ENCODE assay signal across 9 cellular contexts in genomic region chr3:107432646-107433045, GRCh38. TPM values are rescaled to one million over a fixed set of nuclear protein-coding genes. Genes with fewer than 3 reads are reported as not detected.
A peak's percentile ranks its signal among the peaks of the same experiment; 100 is the strongest.
DNase-seq lines count a peak whose midpoint lies in the region; ATAC-seq and TF ChIP-seq lines count a peak whose summit lies in the region.
"Had no signal": no experiment of that assay in that cellular context is flagged by ENCODE, and none has a peak within 500 bp of the region (broad histone marks: within the 10 kb centered on the region; RNA-seq: fewer than 3 reads in every experiment).

No MANE protein-coding gene starts in this region.

- TF ChIP-seq POLR2A in HCT116 (IDR thresholded peaks at IDR 0.05; ENCODE audit: borderline replicate concordance, extremely low read depth, insufficient read depth, insufficient read length): no peak

- no peaks in the 10 kb centered on the region for H4K20me1 ChIP-seq in HCT116 (ENCODE audit: insufficient read depth)

- H3K4me3 ChIP-seq in HCT116 (replicated peaks in 1 of 2; ENCODE audit: low read depth in 1 of 2, low read length in 2 of 2): no peak overlapping the region
- peak overlapping the region; percentile 90 for H3K4me3 ChIP-seq in adipocyte (ENCODE audit: low read length)

- no peaks in the 10 kb centered on the region for H3K9me2 ChIP-seq in HCT116 (ENCODE audit: insufficient read depth)

- ATAC-seq in HCT116: no peak
- ATAC-seq in memory B cell (ENCODE audit: low read depth): no peak

- no peak overlapping the region for H2AFZ ChIP-seq in HCT116 (ENCODE audit: low read depth, low read length, poor library complexity, severe bottlenecking)

- CTCF ChIA-PET in HCT116 (lab: Charles Lee): no interaction called here

- no peaks in the 10 kb centered on the region for H3K9me3 Mint-ChIP-seq in memory B cell

- TF ChIP-seq RAD21 in HCT116 (IDR thresholded peaks at IDR 0.05; ENCODE audit: low read depth): no peak

- BruUV-seq in HCT116 (replicated peaks; lab: Mats Ljungman, UMichigan): no TSS peak

- H3K27me3 Mint-ChIP-seq in memory B cell: no peaks in the 10 kb centered on the region

- POLR2A ChIA-PET in HCT116 (lab: Charles Lee): no interaction called here

- RAD21 ChIA-PET in HCT116 (lab: Charles Lee; ENCODE audit: low non-redundant PET in 1 of 2, low total read pairs in 2 of 2, uncharacterized antibody in 2 of 2, unreplicated experiment in 2 of 2): no interaction called here

- no peak overlapping the region for H3K27ac ChIP-seq in HCT116 (ENCODE audit: low read depth, low read length)

- intact Hi-C loops in HCT116 (cut with micrococcal nuclease): loop anchor here (5.0 kb wide), 2 partner anchors 90 to 160 kb away; partner anchors contain the start of gene BBX

- H3K9ac ChIP-seq in HCT116 (ENCODE audit: low read length): no peak overlapping the region
- H3K9ac ChIP-seq in adipocyte (ENCODE audit: low read length): no peak overlapping the region

- peaks cover 5 to 33% of the 10 kb centered on the region in 2 experiments; a peak in 3 of 4 replicates for H3K4me1 ChIP-seq in HCT116 (ENCODE audit: control insufficient read depth in 1 of 2, insufficient read depth in 2 of 2, low read length in 2 of 2)
- H3K4me1 ChIP-seq in adipocyte (ENCODE audit: control insufficient read depth, insufficient read depth, low read length): peaks cover 20% of the 10 kb centered on the region

- no peaks in the 10 kb centered on the region for H3K36me3 ChIP-seq in HCT116 (ENCODE audit: control insufficient read depth in 1 of 2, insufficient read depth in 2 of 2, low read length in 2 of 2)
- no peaks in the 10 kb centered on the region for H3K36me3 ChIP-seq in adipocyte (ENCODE audit: control insufficient read depth, insufficient read depth, low read length, severe bottlenecking)

- peaks cover 17% of the 10 kb centered on the region for H3K4me1 Mint-ChIP-seq in memory B cell

- DNase-seq in A172 (ENCODE audit: low spot score) (peak; percentile 22), HCT116 (ENCODE audit: low read depth, low spot score) (no peak), adipocyte (ENCODE audit: low read depth) (no peak), memory B cell (ENCODE audit: low spot score in 2 of 2) (no peak), SKM-1 (lab: John Stamatoyannopoulos, UW; ENCODE audit: unreplicated experiment) (no peak), NK-92 (lab: John Stamatoyannopoulos, UW; ENCODE audit: unreplicated experiment) (no peak)
- no peak for DNase-seq in stimulated activated CD4-positive, alpha-beta T cell treated with anti-CD3 and anti-CD28 coated beads, Interleukin-2, amount 100 ng/mL, for 24 hours
- no peak for DNase-seq in stimulated activated CD4-positive, alpha-beta T cell treated with anti-CD3 and anti-CD28 coated beads, Interleukin-15, amount 100 ng/mL, for 24 hours

- H3K36me3 Mint-ChIP-seq in memory B cell: no peaks in the 10 kb centered on the region

- no peak overlapping the region for H3K27ac Mint-ChIP-seq in memory B cell

- H3K27me3 ChIP-seq in HCT116 (ENCODE audit: insufficient read depth, low read length) (no peaks in the 10 kb centered on the region), adipocyte (replicated peaks; ENCODE audit: control insufficient read depth, insufficient read depth, low read length) (peaks cover 10% of the 10 kb centered on the region)

- H3K79me2 ChIP-seq in HCT116 (ENCODE audit: insufficient read depth, low read length): no peaks in the 10 kb centered on the region

- H3K4me2 ChIP-seq in HCT116 (ENCODE audit: low read length): peak overlapping the region; percentile 73

- no peak for TF ChIP-seq CTCF in HCT116 (IDR thresholded peaks at IDR 0.05 in 2 of 3, conservative IDR thresholded peaks at IDR 0.05 in 1 of 3; ENCODE audit: borderline replicate concordance in 1 of 3, insufficient read depth in 1 of 3, low read depth in 2 of 3, low read length in 2 of 3)

- H3K4me3 Mint-ChIP-seq in memory B cell: peak overlapping the region; percentile 96

- no peaks in the 10 kb centered on the region for H3K9me3 ChIP-seq in HCT116 (ENCODE audit: control insufficient read depth in 1 of 2, insufficient read depth in 1 of 2, low read depth in 1 of 2, low read length in 2 of 2)
- no peaks in the 10 kb centered on the region for H3K9me3 ChIP-seq in adipocyte (ENCODE audit: control insufficient read depth, low read length)

TF ChIP-seq in HCT116, 20 proteins besides CTCF, POLR2A, EP300 and RAD21:
- TF ChIP-seq CBX3 (IDR thresholded peaks at IDR 0.05; ENCODE audit: low read depth): no peak
- TF ChIP-seq CEBPB (IDR thresholded peaks at IDR 0.05; ENCODE audit: low read depth): no peak
- no peak for TF ChIP-seq ZFX (IDR thresholded peaks at IDR 0.05)
- no peak for TF ChIP-seq FOSL1 (IDR thresholded peaks at IDR 0.05; ENCODE audit: low read depth)
- TF ChIP-seq EZH2phosphoT487 (IDR thresholded peaks at IDR 0.05; ENCODE audit: borderline replicate concordance): no peak
- TF ChIP-seq REST (IDR thresholded peaks at IDR 0.05; ENCODE audit: low read depth): no peak
- no peak for TF ChIP-seq ELF1 (IDR thresholded peaks at IDR 0.05; ENCODE audit: borderline replicate concordance, low read depth)
- TF ChIP-seq EZH2 (IDR thresholded peaks at IDR 0.05): no peak
- TF ChIP-seq SP1 (IDR thresholded peaks at IDR 0.05; ENCODE audit: low read depth): no peak
- no peak for TF ChIP-seq SRF (IDR thresholded peaks at IDR 0.05; ENCODE audit: low read depth)
- TF ChIP-seq TCF7L2 (IDR thresholded peaks at IDR 0.05; ENCODE audit: borderline replicate concordance, extremely low read depth, insufficient read depth, insufficient read length): no peak
- TF ChIP-seq ZNF274 (IDR thresholded peaks at IDR 0.05; ENCODE audit: low read depth, low read length): no peak
- TF ChIP-seq ZBTB33 (IDR thresholded peaks at IDR 0.05; ENCODE audit: extremely low read depth, insufficient replicate concordance, low read length): no peak

RNA-seq across cellular contexts. Expression of gene CCDC54, which starts 55.4 kb away (rescaled TPM):
- not detected in 2 replicates for total RNA-seq in A172 (2014; rRNA removed; shearing (Covaris generic))
- not detected for total RNA-seq in HCT116 (2021; ENCODE audit: unreplicated experiment)
- polyA plus RNA-seq in HCT116 (2012): not detected in 2 replicates
- total RNA-seq: Daoy had no signal
